Comparison of ENCODE assay signal across 8 cellular contexts in the genomic region with DNA sequence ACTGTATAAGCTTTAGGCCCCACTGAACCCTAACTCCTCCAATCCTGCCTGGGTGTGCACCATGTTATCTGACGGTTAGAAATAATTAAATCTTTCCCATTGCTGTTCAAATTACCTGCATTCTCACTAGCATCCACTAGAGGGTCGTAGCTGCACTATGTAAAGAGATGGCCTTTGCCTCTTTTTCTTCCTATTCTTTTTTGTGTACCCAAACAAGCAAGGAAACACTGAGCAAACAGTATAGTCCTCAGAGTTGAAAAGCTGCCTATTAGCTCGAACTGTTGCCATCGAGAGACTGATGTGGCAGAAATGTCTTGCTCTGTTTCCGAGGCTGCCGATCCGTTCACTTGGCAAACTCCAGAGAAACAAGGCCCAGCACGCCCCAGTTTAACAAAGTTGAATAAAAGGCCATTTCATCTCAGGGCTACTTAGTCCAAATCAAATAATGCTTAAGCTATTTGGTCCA.
DNase-seq lines count a peak whose midpoint lies in the region; ATAC-seq and TF ChIP-seq lines count a peak whose summit lies in the region.

No MANE protein-coding gene starts in this region.

- peak; percentile 91 for ATAC-seq in HG03520 (IDR thresholded peaks at IDR 0.05; ENCODE audit: unreplicated experiment)
- ATAC-seq in activated naive CD4-positive, alpha-beta T cell treated with anti-CD3 and anti-CD28 coated beads, Interleukin-2, amount 50 U/mL, for 72 hours, result peak; percentile 26 to 63
- peak; percentile 75 for ATAC-seq in Right ventricle myocardium superior (ENCODE audit: poor library complexity)

- DNase-seq in GM20000 (ENCODE audit: low spot score) (peak; percentile 33), NCI-H748 treated with DMSO at 0.1 percent for 48 hours (lab: John Stamatoyannopoulos, UW) (peak; percentile 77), Right ventricle myocardium superior (no peak), posterior cingulate gyrus (peak in 8 of 10 donors; percentile 11 to 60 (median 36))
- peak in 1 of 2 donors; percentile 24 for DNase-seq in activated naive CD4-positive, alpha-beta T cell treated with anti-CD3 and anti-CD28 coated beads, Interleukin-2, amount 50 U/mL, for 72 hours (ENCODE audit: low spot score in 2 of 2)
- no peak for DNase-seq in activated T-helper 2 cell treated with anti-CD3 and anti-CD28 coated beads, Interferon-gamma antibody, Interleukin-2, Interleukin-4, amounts not matched to agents 10 μg/mL and 5 μg/mL and 100 μg/mL, durations not matched to agents 14 hours and 24 hours and 36 hours (ENCODE audit: low spot score)

- no peaks in the 10 kb centered on the region for H3K9me2 ChIP-seq in DOHH2 (replicated peaks; ENCODE audit: control insufficient read depth, low read length)

- H3K36me3 Mint-ChIP-seq in activated naive CD4-positive, alpha-beta T cell treated with anti-CD3 and anti-CD28 coated beads, Interleukin-2, amount 50 U/mL, for 72 hours, result no peaks in the 10 kb centered on the region
- no peaks in the 10 kb centered on the region for H3K36me3 Mint-ChIP-seq in activated T-helper 2 cell treated with anti-CD3 and anti-CD28 coated beads, Interferon-gamma antibody, Interleukin-2, Interleukin-4, amounts not matched to agents 10 μg/mL and 5 μg/mL and 100 μg/mL, durations not matched to agents 14 hours and 24 hours and 36 hours (ENCODE audit: low read depth)

- TF ChIP-seq CTCF in DOHH2 (IDR thresholded peaks at IDR 0.05; ENCODE audit: low read depth, low read length, poor library complexity, severe bottlenecking) (peak; percentile 80), GM20000 (IDR thresholded peaks at IDR 0.05; ENCODE audit: extremely low read depth, missing control alignments) (peak; percentile 74)

- no peak overlapping the region for H3K27ac Mint-ChIP-seq in activated naive CD4-positive, alpha-beta T cell treated with anti-CD3 and anti-CD28 coated beads, Interleukin-2, amount 50 U/mL, for 72 hours
- H3K27ac Mint-ChIP-seq in activated T-helper 2 cell treated with anti-CD3 and anti-CD28 coated beads, Interferon-gamma antibody, Interleukin-2, Interleukin-4, amounts not matched to agents 10 μg/mL and 5 μg/mL and 100 μg/mL, durations not matched to agents 14 hours and 24 hours and 36 hours, result no peak overlapping the region

- H3K79me2 ChIP-seq in DOHH2 (ENCODE audit: control insufficient read depth, low read length), result no peaks in the 10 kb centered on the region

- H3K9me3 ChIP-seq in DOHH2 (ENCODE audit: control insufficient read depth, insufficient read depth, low read length), result no peaks in the 10 kb centered on the region

- H3K27me3 Mint-ChIP-seq in activated T-helper 2 cell treated with anti-CD3 and anti-CD28 coated beads, Interferon-gamma antibody, Interleukin-2, Interleukin-4, amounts not matched to agents 10 μg/mL and 5 μg/mL and 100 μg/mL, durations not matched to agents 14 hours and 24 hours and 36 hours (ENCODE audit: low read depth), result no peaks in the 10 kb centered on the region

- intact Hi-C loops in Right ventricle myocardium superior (cut with DNase I) (no loop called here), posterior cingulate gyrus (cut with DNase I) (loop anchor here (2.0 to 10.0 kb wide), 2 partner anchors 484 to 530 kb away; a partner anchor contains a TSS)
- intact Hi-C loops in activated T-helper 2 cell treated with anti-CD3 and anti-CD28 coated beads, Interferon-gamma antibody, Interleukin-2, Interleukin-4, amounts not matched to agents 10 μg/mL and 5 μg/mL and 100 μg/mL, durations not matched to agents 14 hours and 24 hours and 36 hours (cut with micrococcal nuclease), result loop anchor here (2.0 kb wide), 1 partner anchor 484 kb away; a partner anchor contains a TSS

- H4K20me1 ChIP-seq in DOHH2 (ENCODE audit: control insufficient read depth, insufficient read depth, low read depth, low read length), result no peaks in the 10 kb centered on the region

- no peaks in the 10 kb centered on the region for H3K4me1 Mint-ChIP-seq in activated T-helper 2 cell treated with anti-CD3 and anti-CD28 coated beads, Interferon-gamma antibody, Interleukin-2, Interleukin-4, amounts not matched to agents 10 μg/mL and 5 μg/mL and 100 μg/mL, durations not matched to agents 14 hours and 24 hours and 36 hours (ENCODE audit: low read depth)

- H3K36me3 ChIP-seq in DOHH2 (ENCODE audit: control insufficient read depth, low read length), result no peaks in the 10 kb centered on the region

- no peaks in the 10 kb centered on the region for H3K9me3 Mint-ChIP-seq in activated naive CD4-positive, alpha-beta T cell treated with anti-CD3 and anti-CD28 coated beads, Interleukin-2, amount 50 U/mL, for 72 hours
- no peaks in the 10 kb centered on the region for H3K9me3 Mint-ChIP-seq in activated T-helper 2 cell treated with anti-CD3 and anti-CD28 coated beads, Interferon-gamma antibody, Interleukin-2, Interleukin-4, amounts not matched to agents 10 μg/mL and 5 μg/mL and 100 μg/mL, durations not matched to agents 14 hours and 24 hours and 36 hours

- H3K4me2 ChIP-seq in DOHH2 (ENCODE audit: low read length), result no peak overlapping the region

- no peak overlapping the region for H3K27ac ChIP-seq in DOHH2 (ENCODE audit: low read depth, low read length)

- no peaks in the 10 kb centered on the region for H3K27me3 ChIP-seq in DOHH2 (ENCODE audit: control insufficient read depth, low read length)

- no peak overlapping the region for H3K4me3 ChIP-seq in DOHH2 (ENCODE audit: low read length)

- H3K4me3 Mint-ChIP-seq in activated T-helper 2 cell treated with anti-CD3 and anti-CD28 coated beads, Interferon-gamma antibody, Interleukin-2, Interleukin-4, amounts not matched to agents 10 μg/mL and 5 μg/mL and 100 μg/mL, durations not matched to agents 14 hours and 24 hours and 36 hours (ENCODE audit: low read depth), result no peak overlapping the region

- no peaks in the 10 kb centered on the region for H3F3A ChIP-seq in DOHH2 (ENCODE audit: control insufficient read depth, insufficient read depth)

- no peaks in the 10 kb centered on the region for H3K4me1 ChIP-seq in DOHH2 (ENCODE audit: control insufficient read depth, low read length)

Comparison
In these comparisons a context has a peak if more than half of its experiments do, and no peak if none do; other contexts are left out.
1. DNase-seq: peak in GM20000 (single experiment), NCI-H748 treated with DMSO at 0.1 percent for 48 hours (single experiment) and posterior cingulate gyrus (8 of 10); none in Right ventricle myocardium superior (single experiment) and activated T-helper 2 cell treated with anti-CD3 and anti-CD28 coated beads, Interferon-gamma antibody, Interleukin-2, Interleukin-4, amounts not matched to agents 10 μg/mL and 5 μg/mL and 100 μg/mL, durations not matched to agents 14 hours and 24 hours and 36 hours (single experiment).
2. Peak in every context shown above with its lines, with median percentiles within 50 percentile points of each other: ATAC-seq.